ENCODE assay signal across 14 cellular contexts in the genomic region with DNA sequence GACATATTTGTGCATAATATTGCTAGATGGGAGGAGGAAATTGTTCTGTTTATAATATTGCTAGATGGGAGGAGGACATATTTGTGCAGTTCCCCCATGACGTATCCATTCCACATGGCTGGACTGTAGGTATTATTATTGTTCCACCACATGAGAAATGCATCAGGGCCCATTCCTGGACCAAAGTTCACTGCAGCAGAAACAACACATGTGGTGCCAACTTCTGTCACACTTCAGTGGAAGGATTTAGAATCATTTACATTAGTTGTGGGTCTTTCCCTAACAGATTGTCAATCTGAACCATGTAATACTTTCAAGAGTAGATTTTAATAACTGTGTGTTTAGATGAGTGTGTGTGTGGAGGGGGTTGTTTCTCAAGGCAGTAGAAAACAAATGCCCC. TPM values are rescaled to one million over a fixed set of nuclear protein-coding genes. Genes with fewer than 3 reads are reported as not detected.
DNase-seq lines count a peak whose midpoint lies in the region; ATAC-seq, FAIRE-seq and TF ChIP-seq lines count a peak whose summit lies in the region.
"Had no signal": no experiment of that assay in that cellular context is flagged by ENCODE, and none has a peak within 500 bp of the region (broad histone marks: within the 10 kb centered on the region; RNA-seq: fewer than 3 reads in every experiment).

No MANE protein-coding gene starts in this region.

- TF ChIP-seq EP300 in GM12878 (IDR thresholded peaks at IDR 0.05; ENCODE audit: borderline replicate concordance in 1 of 2, control insufficient read depth in 1 of 2, low read depth in 2 of 2, low read length in 2 of 2) = no peak

- H3K27me3 ChIP-seq in GM12878 (replicated peaks in 1 of 2; ENCODE audit: control insufficient read depth in 2 of 2, insufficient read depth in 2 of 2, low read length in 1 of 2) = no peaks in the 10 kb centered on the region

- CTCF ChIA-PET in GM12878 (lab: Yijun Ruan, JAX) = interaction anchor here (0.9 to 2.4 kb wide), 3 partner anchors 8 to 267 kb away, joined by 3 to 5 read pairs (median 4); no protein-coding TSS in a partner anchor

- no peaks in the 10 kb centered on the region for H3K79me2 ChIP-seq in GM12878 (ENCODE audit: control insufficient read depth, insufficient read depth, low read length)

- H3K4me1 ChIP-seq in GM12878 (ENCODE audit: control insufficient read depth, insufficient read depth, low read length) (no peaks in the 10 kb centered on the region), mucosa of descending colon (ENCODE audit: low read depth) (no peaks in the 10 kb centered on the region)

- POLR2A ChIA-PET in GM12878 (lab: Charles Lee) = interaction anchor here (0.8 to 0.9 kb wide), 2 partner anchors 14 to 70 kb away, joined by 3 read pairs; no protein-coding TSS in a partner anchor

- H4K20me1 ChIP-seq in GM12878 (ENCODE audit: control insufficient read depth, insufficient read depth) = no peaks in the 10 kb centered on the region

- no peak for TF ChIP-seq RAD21 in GM12878 (IDR thresholded peaks at IDR 0.05; ENCODE audit: insufficient read depth, low read depth, low read length)

- RAD21 ChIA-PET in GM12878 (lab: Charles Lee; ENCODE audit: unreplicated experiment) = interaction anchor here (1.6 kb wide), 1 partner anchor 14 kb away, joined by 3 read pairs; no protein-coding TSS in a partner anchor

- DNase-seq in DMS53 treated with DMSO at 0.1 percent for 48 hours (lab: John Stamatoyannopoulos, UW; ENCODE audit: unreplicated experiment) (peak; percentile 100), NCI-H1048 (lab: John Stamatoyannopoulos, UW) (peak; percentile 53), GM12878 (ENCODE audit: low read depth, low spot score) (no peak), left kidney (ENCODE audit: low read depth, low spot score) (peak; percentile 80), mucosa of descending colon (no peak), NK-92 (lab: John Stamatoyannopoulos, UW; ENCODE audit: unreplicated experiment) (no peak)
- no peak for DNase-seq in activated CD8-positive, alpha-beta memory T cell treated with anti-CD3 and anti-CD28 coated beads, Interleukin-2, amount 50 U/mL, for 48 hours
- DNase-seq: anterior cingulate cortex; CD8-positive, alpha-beta T cell; foreskin fibroblast; left colon; NCI-H1436 had no signal

- no peak overlapping the region for H3K4me2 ChIP-seq in GM12878 (ENCODE audit: control insufficient read depth, insufficient read depth)

- TF ChIP-seq CTCF in GM12878 (IDR thresholded peaks at IDR 0.05 in 2 of 3, conservative IDR thresholded peaks at IDR 0.05 in 1 of 3; ENCODE audit: control insufficient read depth in 2 of 3, extremely low read depth in 1 of 3, insufficient read depth in 1 of 3, low read depth in 3 of 3, low read length in 3 of 3) = no peak
- TF ChIP-seq CTCF in mucosa of descending colon (IDR thresholded peaks at IDR 0.05) = no peak

- TF ChIP-seq POLR2A in GM12878 (IDR thresholded peaks at IDR 0.05; ENCODE audit: low read depth, low read length) = no peak

- H3K4me3 ChIP-seq in GM12878 (no peak overlapping the region), mucosa of descending colon (no peak overlapping the region)

- WGBS in GM12878 (ENCODE audit: insufficient coverage, insufficient replicate concordance, low lambda C conversion rate, missing lambda C conversion rate) = 92% methylated on average over 1 of the region's 1 CpG

- intact Hi-C loops in GM12878 (cut with micrococcal nuclease; ENCODE audit: unreplicated experiment) = no loop called here
- intact Hi-C loops in mucosa of descending colon (cut with DNase I, micrococcal nuclease) = no loop called here

- SMC1A ChIA-PET in GM12878 (lab: Charles Lee; ENCODE audit: uncharacterized antibody, unreplicated experiment) = interaction anchor here (0.6 to 4.0 kb wide), 6 partner anchors 8 to 60 kb away, joined by 3 to 18 read pairs (median 4); no protein-coding TSS in a partner anchor

- H3K27ac ChIP-seq in GM12878 (ENCODE audit: control insufficient read depth, insufficient read depth) = no peak overlapping the region

- H3K9ac ChIP-seq in GM12878 (ENCODE audit: control insufficient read depth, insufficient read depth, low read length) = no peak overlapping the region

- in situ Hi-C loops in GM12878 (cut with MboI) = loop anchor here (25.0 kb wide), 2 partner anchors 1112 to 1687 kb away; a partner anchor contains a TSS

- BruUV-seq in GM12878 (replicated peaks; lab: Mats Ljungman, UMichigan) = no TSS peak

- no peak for FAIRE-seq in GM12878 (lab: Jason Lieb, UNC)
- FAIRE-seq: HTR-8/SVneo had no signal

- H3K36me3 ChIP-seq in GM12878 (ENCODE audit: control insufficient read depth in 2 of 2, insufficient read depth in 2 of 2, low read length in 1 of 2) (no peaks in the 10 kb centered on the region), mucosa of descending colon (ENCODE audit: low read depth) (no peaks in the 10 kb centered on the region)

- H2AFZ ChIP-seq in GM12878 (ENCODE audit: control insufficient read depth, low read depth, low read length) = no peak overlapping the region

- H3K9me3 ChIP-seq in GM12878 (replicated peaks; ENCODE audit: control insufficient read depth, insufficient read depth, low read length) (no peaks in the 10 kb centered on the region; the same call in 2 of the 3 replicates), mucosa of descending colon (no peaks in the 10 kb centered on the region)

- peak; percentile 74 for ATAC-seq in GM12878
- no peak for ATAC-seq in mucosa of descending colon
- no peak for ATAC-seq in HG03039 (IDR thresholded peaks at IDR 0.05; ENCODE audit: unreplicated experiment)
- ATAC-seq: CD8-positive, alpha-beta T cell; left colon had no signal

TF ChIP-seq in GM12878, 131 proteins besides CTCF, POLR2A, EP300 and RAD21 (continues in another document):
- TF ChIP-seq, protein P1, sequence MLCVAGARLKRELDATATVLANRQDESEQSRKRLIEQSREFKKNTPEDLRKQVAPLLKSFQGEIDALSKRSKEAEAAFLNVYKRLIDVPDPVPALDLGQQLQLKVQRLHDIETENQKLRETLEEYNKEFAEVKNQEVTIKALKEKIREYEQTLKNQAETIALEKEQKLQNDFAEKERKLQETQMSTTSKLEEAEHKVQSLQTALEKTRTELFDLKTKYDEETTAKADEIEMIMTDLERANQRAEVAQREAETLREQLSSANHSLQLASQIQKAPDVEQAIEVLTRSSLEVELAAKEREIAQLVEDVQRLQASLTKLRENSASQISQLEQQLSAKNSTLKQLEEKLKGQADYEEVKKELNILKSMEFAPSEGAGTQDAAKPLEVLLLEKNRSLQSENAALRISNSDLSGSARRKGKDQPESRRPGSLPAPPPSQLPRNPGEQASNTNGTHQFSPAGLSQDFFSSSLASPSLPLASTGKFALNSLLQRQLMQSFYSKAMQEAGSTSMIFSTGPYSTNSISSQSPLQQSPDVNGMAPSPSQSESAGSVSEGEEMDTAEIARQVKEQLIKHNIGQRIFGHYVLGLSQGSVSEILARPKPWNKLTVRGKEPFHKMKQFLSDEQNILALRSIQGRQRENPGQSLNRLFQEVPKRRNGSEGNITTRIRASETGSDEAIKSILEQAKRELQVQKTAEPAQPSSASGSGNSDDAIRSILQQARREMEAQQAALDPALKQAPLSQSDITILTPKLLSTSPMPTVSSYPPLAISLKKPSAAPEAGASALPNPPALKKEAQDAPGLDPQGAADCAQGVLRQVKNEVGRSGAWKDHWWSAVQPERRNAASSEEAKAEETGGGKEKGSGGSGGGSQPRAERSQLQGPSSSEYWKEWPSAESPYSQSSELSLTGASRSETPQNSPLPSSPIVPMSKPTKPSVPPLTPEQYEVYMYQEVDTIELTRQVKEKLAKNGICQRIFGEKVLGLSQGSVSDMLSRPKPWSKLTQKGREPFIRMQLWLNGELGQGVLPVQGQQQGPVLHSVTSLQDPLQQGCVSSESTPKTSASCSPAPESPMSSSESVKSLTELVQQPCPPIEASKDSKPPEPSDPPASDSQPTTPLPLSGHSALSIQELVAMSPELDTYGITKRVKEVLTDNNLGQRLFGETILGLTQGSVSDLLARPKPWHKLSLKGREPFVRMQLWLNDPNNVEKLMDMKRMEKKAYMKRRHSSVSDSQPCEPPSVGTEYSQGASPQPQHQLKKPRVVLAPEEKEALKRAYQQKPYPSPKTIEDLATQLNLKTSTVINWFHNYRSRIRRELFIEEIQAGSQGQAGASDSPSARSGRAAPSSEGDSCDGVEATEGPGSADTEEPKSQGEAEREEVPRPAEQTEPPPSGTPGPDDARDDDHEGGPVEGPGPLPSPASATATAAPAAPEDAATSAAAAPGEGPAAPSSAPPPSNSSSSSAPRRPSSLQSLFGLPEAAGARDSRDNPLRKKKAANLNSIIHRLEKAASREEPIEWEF (IDR thresholded peaks at IDR 0.05; ENCODE audit: insufficient replicate concordance, low read depth, low read length) = no peak
- no peak for TF ChIP-seq KLF5 (IDR thresholded peaks at IDR 0.05; ENCODE audit: partially characterized antibody)

RNA-seq across cellular contexts. Expression of a gene that starts 32.7 kb away (rescaled TPM):
- total RNA-seq in GM12878 (2013; cell fraction: nucleolus; rRNA removed) = 593 and 645 TPM in 2 replicates
- total RNA-seq in GM12878 (2014; rRNA removed) = 23.7 and 31.0 TPM in 2 replicates
- 47.7 and 47.8 TPM in 2 replicates for total RNA-seq in GM12878 (2014; rRNA removed; fragmentation: Illumina TruSeq; extraction: Trizol)
- 26.6 and 27.6 TPM in 2 replicates for total RNA-seq in GM12878 (2021)
- polyA plus RNA-seq in GM12878 (2011; ENCODE audit: low read depth) = 2.0 TPM
- polyA plus RNA-seq in GM12878 (2011; rRNA removed) = 61.1 and 99.6 TPM in 2 replicates
- 20.5 and 20.6 TPM in 2 replicates for polyA plus RNA-seq in GM12878 (2011; cell fraction: cytosol; rRNA removed)
- polyA plus RNA-seq in GM12878 (2011; cell fraction: nucleus; rRNA removed) = 47.9 and 49.9 TPM in 2 replicates
- polyA plus RNA-seq in GM12878 (2012) = 2.8 and 4.0 TPM in 2 replicates
- polyA plus RNA-seq in GM12878 (2014; fragmentation: Illumina TruSeq; extraction: Trizol) = 14.4 and 16.0 TPM in 2 replicates
- polyA plus RNA-seq in GM12878 (2014; fragmentation: Nextera tagmentation; extraction: Ambion mirVana) = 10 to 100 TPM in 1 of 2 experiments, 1 to 10 TPM in 1; 6.0 to 10.9 TPM
- polyA plus RNA-seq in GM12878 (2014; rRNA removed) = 6.5 and 8.0 TPM in 2 replicates
- 10 to 100 TPM in 1 of 2 experiments, 1 to 10 TPM in 1; 9.0 to 11.0 TPM for polyA plus RNA-seq in GM12878 (2016; fragmentation: Nextera tagmentation; extraction: Ambion mirVana)
- 172 and 187 TPM in 2 replicates for polyA minus RNA-seq in GM12878 (2011; rRNA and poly(A)+ RNA removed)
- polyA minus RNA-seq in GM12878 (2011; cell fraction: cytosol; rRNA and poly(A)+ RNA removed) = 79.0 and 99.2 TPM in 2 replicates
- polyA minus RNA-seq in GM12878 (2011; cell fraction: nucleus; rRNA and poly(A)+ RNA removed) = 139 and 207 TPM in 2 replicates
- 10 to 100 TPM in 1 of 3 donors, 1 to 10 TPM in 2; 4.3 to 16.0 (median 9.8) TPM for total RNA-seq in mucosa of descending colon

Comparison
In these comparisons a context has a peak if more than half of its experiments do, and no peak if none do; other contexts are left out.
1. DNase-seq: peak in DMS53 treated with DMSO at 0.1 percent for 48 hours (single experiment), NCI-H1048 (single experiment) and left kidney (single experiment); none in GM12878 (single experiment), mucosa of descending colon (0 of 3), NK-92 (single experiment) and activated CD8-positive, alpha-beta memory T cell treated with anti-CD3 and anti-CD28 coated beads, Interleukin-2, amount 50 U/mL, for 48 hours (single experiment).